In genomic region chr12:115598827-115599226, GRCh38 we compare ENCODE assay signal across 10 cellular contexts.
DNase-seq lines count a peak whose midpoint lies in the region; TF ChIP-seq lines count a peak whose summit lies in the region.
"Had no signal": no experiment of that assay in that cellular context is flagged by ENCODE, and none has a peak within 500 bp of the region (broad histone marks: within the 10 kb centered on the region; RNA-seq: fewer than 3 reads in every experiment).

No MANE protein-coding gene starts in this region.

- H3K36me3 ChIP-seq in mammary epithelial cell (ENCODE audit: insufficient read depth, low read length), result no peaks in the 10 kb centered on the region

- intact Hi-C loops in mammary epithelial cell (cut with micrococcal nuclease), result no loop called here

- in situ Hi-C loops in mammary epithelial cell (cut with MboI; ENCODE audit: low sequenced_read_pairs in 2 of 2), result no loop called here

- H2AFZ ChIP-seq in mammary epithelial cell (ENCODE audit: low read depth, low read length), result peak overlapping the region; percentile 31

- DNase-seq in NCI-H1105 (lab: John Stamatoyannopoulos, UW), result peak; percentile 73
- no peak for DNase-seq in mammary epithelial cell
- peak; percentile 75 for DNase-seq in medulla oblongata (ENCODE audit: extremely low spot score)
- peak in 42 of 49 donors; percentile 3 to 62 (median 24) for DNase-seq in substantia nigra (lab: John Stamatoyannopoulos, UW)
- DNase-seq in activated CD4-positive, alpha-beta T cell treated with anti-CD3 and anti-CD28 coated beads for 1 hour, result no peak
- DNase-seq in activated CD8-positive, alpha-beta memory T cell treated with anti-CD3 and anti-CD28 coated beads, Interleukin-2, amount 50 U/mL, for 48 hours, result no peak
- no peak for DNase-seq in NCI-H187 treated with DMSO at 0.1 percent for 48 hours (lab: John Stamatoyannopoulos, UW)
- DNase-seq: activated CD8-positive, alpha-beta memory T cell treated with anti-CD3 and anti-CD28 coated beads for 24 hours had no signal

- no peak overlapping the region for H3K4me3 ChIP-seq in mammary epithelial cell (replicated peaks in 1 of 3; ENCODE audit: insufficient read depth in 1 of 3, low read depth in 2 of 3, low read length in 3 of 3)
- H3K4me3 ChIP-seq: K562, lung had no signal

- peak overlapping the region; percentile 37 for H3K4me2 ChIP-seq in mammary epithelial cell (ENCODE audit: insufficient read depth, low read depth, low read length)

- no peaks in the 10 kb centered on the region for H4K20me1 ChIP-seq in mammary epithelial cell (ENCODE audit: insufficient read depth, low read length)

- no peak for TF ChIP-seq CTCF in mammary epithelial cell (conservative IDR thresholded peaks at IDR 0.05 in 1 of 2, IDR thresholded peaks at IDR 0.05 in 1 of 2; ENCODE audit: extremely low read depth in 1 of 2, insufficient read depth in 1 of 2, low read depth in 1 of 2, low read length in 2 of 2)

- H3K27me3 ChIP-seq in mammary epithelial cell (ENCODE audit: insufficient read depth, low read length), result peaks cover 3% of the 10 kb centered on the region

- 0% methylated on average over 4 of the region's 17 CpGs for WGBS in mammary epithelial cell (ENCODE audit: low coverage, missing lambda C conversion rate)

- H3K9ac ChIP-seq in mammary epithelial cell (ENCODE audit: insufficient read depth, low read length), result no peak overlapping the region

- BruUV-seq in mammary epithelial cell (replicated peaks; lab: Mats Ljungman, UMichigan), result no TSS peak

- H3K79me2 ChIP-seq in mammary epithelial cell (ENCODE audit: insufficient read depth, low read length), result no peaks in the 10 kb centered on the region

- dilution Hi-C loops in mammary epithelial cell (cut with HindIII; ENCODE audit: low sequenced_read_pairs), result no loop called here

- CTCF ChIA-PET in mammary epithelial cell (lab: Charles Lee; ENCODE audit: low non-redundant PET), result no interaction called here

- H3K27ac ChIP-seq in mammary epithelial cell (ENCODE audit: insufficient read depth, low read depth, low read length) (no peak overlapping the region), substantia nigra (ENCODE audit: low read depth, low read length, poor library complexity, severe bottlenecking) (peak overlapping the region; percentile 42)

- H3K9me3 ChIP-seq in mammary epithelial cell (replicated peaks; ENCODE audit: insufficient read depth, low read length), result peaks cover 7% of the 10 kb centered on the region

- H3K4me1 ChIP-seq in mammary epithelial cell (ENCODE audit: insufficient read depth, low read length), result no peaks in the 10 kb centered on the region

Comparison
In these comparisons a context has a peak if more than half of its experiments do, and no peak if none do; other contexts are left out.
1. DNase-seq: peak in NCI-H1105 (single experiment), medulla oblongata (single experiment) and substantia nigra (42 of 49); none in mammary epithelial cell (single experiment), activated CD4-positive, alpha-beta T cell treated with anti-CD3 and anti-CD28 coated beads for 1 hour (single experiment), activated CD8-positive, alpha-beta memory T cell treated with anti-CD3 and anti-CD28 coated beads, Interleukin-2, amount 50 U/mL, for 48 hours (single experiment) and NCI-H187 treated with DMSO at 0.1 percent for 48 hours (single experiment).